ENCODE assay signal across 18 cellular contexts in the genomic region with DNA sequence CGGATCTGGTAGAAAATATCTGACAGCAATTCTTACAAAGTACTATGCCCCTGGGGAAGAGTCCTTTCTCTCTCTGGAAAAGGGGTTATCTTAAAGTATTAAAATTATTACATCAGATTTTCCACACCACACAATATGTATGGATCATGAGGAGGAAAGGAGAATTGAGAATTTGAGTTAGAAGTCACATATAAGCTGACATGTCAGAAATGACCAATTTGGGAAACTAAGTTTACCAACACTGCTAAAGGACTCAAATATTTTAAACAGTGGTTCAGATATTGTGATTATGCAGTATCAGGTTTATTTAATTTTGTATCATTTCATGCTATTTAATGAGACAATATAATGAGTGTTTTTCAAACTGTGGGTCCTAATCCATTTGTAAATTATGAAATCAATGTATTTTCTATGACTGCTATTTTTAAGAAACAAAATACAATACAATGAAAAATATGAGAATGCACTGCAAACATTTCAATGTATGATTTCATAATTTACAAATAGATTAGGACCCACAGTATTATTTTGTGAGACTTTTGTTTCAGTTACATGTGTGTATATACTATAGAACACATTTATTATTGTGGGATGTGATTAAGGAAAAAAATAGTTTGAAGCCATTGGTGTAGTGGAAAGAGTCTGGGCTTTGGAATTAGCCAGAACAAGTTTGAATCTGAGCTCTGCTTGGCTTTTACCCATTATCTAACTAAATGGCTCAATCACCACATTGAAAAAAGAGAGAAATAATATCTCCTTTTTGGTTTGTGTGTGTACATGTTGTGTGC. TPM values are rescaled to one million over a fixed set of nuclear protein-coding genes. Genes with fewer than 3 reads are reported as not detected.
DNase-seq lines count a peak whose midpoint lies in the region; ATAC-seq, FAIRE-seq and TF ChIP-seq lines count a peak whose summit lies in the region.
"Had no signal": no experiment of that assay in that cellular context is flagged by ENCODE, and none has a peak within 500 bp of the region (broad histone marks: within the 10 kb centered on the region; RNA-seq: fewer than 3 reads in every experiment).

No MANE protein-coding gene starts in this region.

- no peaks in the 10 kb centered on the region for H3K9me3 Mint-ChIP-seq in activated T-helper 17 cell treated with anti-CD3 and anti-CD28 coated beads, Interleukin-2, amount 50 U/mL, for 72 hours
- peaks cover 13% of the 10 kb centered on the region for H3K9me3 Mint-ChIP-seq in glutamatergic neuron (ENCODE audit: unreplicated experiment)
- H3K9me3 Mint-ChIP-seq: CD8-positive, alpha-beta T cell; H9 had no signal

- intact Hi-C loops in HepG2 (cut with micrococcal nuclease; ENCODE audit: unreplicated experiment): loop anchor here (5.0 kb wide), 2 partner anchors 95 to 155 kb away; no protein-coding TSS in a partner anchor
- intact Hi-C loops in right lobe of liver (cut with DNase I): no loop called here

- FAIRE-seq in HepG2 (lab: Jason Lieb, UNC) (no peak), GM18507 (lab: Jason Lieb, UNC) (peak; percentile 9)
- FAIRE-seq: GM12892 had no signal

- peaks cover 4% of the 10 kb centered on the region for H3K36me3 Mint-ChIP-seq in activated T-helper 17 cell treated with anti-CD3 and anti-CD28 coated beads, Interleukin-2, amount 50 U/mL, for 72 hours (ENCODE audit: low read depth)
- H3K36me3 Mint-ChIP-seq in glutamatergic neuron (ENCODE audit: unreplicated experiment): no peaks in the 10 kb centered on the region
- H3K36me3 Mint-ChIP-seq: CD8-positive, alpha-beta T cell had no signal

- no peak overlapping the region for H3K27ac ChIP-seq in HepG2 (ENCODE audit: extremely low read length, insufficient read depth, low read length)
- H3K27ac ChIP-seq in right lobe of liver: no peak overlapping the region
- H3K27ac ChIP-seq: BLaER1 treated with 17β-estradiol and CSF1 and Interleukin-3, amounts not matched to agents 10 nM and 100 nM had no signal

- no TSS peak for BruUV-seq in HepG2 (replicated peaks; lab: Mats Ljungman, UMichigan)

- H3K4me3 ChIP-seq in HepG2 (replicated peaks in 1 of 3; ENCODE audit: insufficient read depth in 1 of 3, low read depth in 2 of 3, low read length in 3 of 3): no peak overlapping the region
- no peak overlapping the region for H3K4me3 ChIP-seq in right lobe of liver

- no peak overlapping the region for H3K4me2 ChIP-seq in HepG2 (ENCODE audit: low read depth, low read length)

- H3K9ac ChIP-seq in HepG2 (ENCODE audit: insufficient read depth, low read depth, low read length): no peak overlapping the region
- H3K9ac ChIP-seq: BLaER1 treated with 17β-estradiol and CSF1 and Interleukin-3, amounts not matched to agents 10 nM and 100 nM had no signal

- peaks cover 58% of the 10 kb centered on the region for H3K27me3 Mint-ChIP-seq in activated T-helper 17 cell treated with anti-CD3 and anti-CD28 coated beads, Interleukin-2, amount 50 U/mL, for 72 hours
- H3K27me3 Mint-ChIP-seq in glutamatergic neuron (ENCODE audit: unreplicated experiment): no peaks in the 10 kb centered on the region

- H3K36me3 ChIP-seq in HepG2 (replicated peaks in 1 of 2; ENCODE audit: control insufficient read depth in 1 of 2, insufficient read depth in 2 of 2, low read length in 2 of 2) (no peaks in the 10 kb centered on the region), right lobe of liver (no peaks in the 10 kb centered on the region)
- H3K36me3 ChIP-seq: BLaER1 treated with 17β-estradiol and CSF1 and Interleukin-3, amounts not matched to agents 10 nM and 100 nM had no signal

- H3K4me3 Mint-ChIP-seq in activated T-helper 17 cell treated with anti-CD3 and anti-CD28 coated beads, Interleukin-2, amount 50 U/mL, for 72 hours: peak overlapping the region; percentile 61
- peak overlapping the region; percentile 96 for H3K4me3 Mint-ChIP-seq in glutamatergic neuron (ENCODE audit: unreplicated experiment)

- peaks cover 6% of the 10 kb centered on the region for H3K4me1 Mint-ChIP-seq in activated T-helper 17 cell treated with anti-CD3 and anti-CD28 coated beads, Interleukin-2, amount 50 U/mL, for 72 hours
- peaks cover 24% of the 10 kb centered on the region for H3K4me1 Mint-ChIP-seq in glutamatergic neuron (ENCODE audit: low read depth, unreplicated experiment)

- H3K4me1 ChIP-seq in HepG2 (ENCODE audit: insufficient read depth, low read length): peaks cover 20% of the 10 kb centered on the region
- peaks cover 0 to 28% (median 9%) of the 10 kb centered on the region in 4 donors for H3K4me1 ChIP-seq in right lobe of liver

- whole genome bisulfite sequencing in HepG2 (ENCODE audit: low lambda C conversion rate): 91% methylated on average over 1 of the region's 1 CpG
- 89% methylated on average over 1 of the region's 1 CpG for WGBS in right lobe of liver (ENCODE audit: insufficient coverage, low coverage, low lambda C conversion rate, missing lambda C conversion rate)

- peaks cover 25% of the 10 kb centered on the region; the same call in 1 of the 2 replicates for H4K20me1 ChIP-seq in HepG2 (ENCODE audit: insufficient read depth, low read length)

- in situ Hi-C loops in HepG2 (cut with HindIII; ENCODE audit: extremely low pct_ligation_motif_present, low pct_unique_long_range_greater_than_20kb): loop anchor here (10.0 kb wide), 1 partner anchor 283 kb away; no protein-coding TSS in a partner anchor

- no peak for ATAC-seq in HepG2
- ATAC-seq in right lobe of liver: no peak
- no peak for ATAC-seq in activated T-helper 17 cell treated with anti-CD3 and anti-CD28 coated beads, Interleukin-2, amount 50 U/mL, for 72 hours (replicated peaks)
- ATAC-seq: CD8-positive, alpha-beta T cell had no signal

- TF ChIP-seq RAD21 in HepG2 (CRISPR knock-in tag; IDR thresholded peaks at IDR 0.05): no peak

- TF ChIP-seq POLR2A in HepG2 (IDR thresholded peaks at IDR 0.05; ENCODE audit: insufficient read depth in 1 of 2, low read depth in 2 of 2, low read length in 2 of 2): no peak
- TF ChIP-seq POLR2A in right lobe of liver (IDR thresholded peaks at IDR 0.05): no peak

- DNase-seq in HepG2 (ENCODE audit: low spot score) (no peak), right lobe of liver (no peak), GM18507 (ENCODE audit: extremely low spot score, insufficient read length, low read depth) (no peak), glutamatergic neuron (no peak), COLO829 (ENCODE audit: low spot score) (no peak), epidermal melanocyte (ENCODE audit: insufficient read length, low spot score) (no peak), anterior cingulate cortex (lab: John Stamatoyannopoulos, UW) (no peak)
- DNase-seq: CD8-positive, alpha-beta T cell; COR-L47; DMS153; DMS79; GOT3; H9 had no signal

- H3K79me2 ChIP-seq in HepG2 (ENCODE audit: insufficient read depth, low read length): no peaks in the 10 kb centered on the region

- POLR2A ChIA-PET in HepG2 (lab: Yijun Ruan, JAX): no interaction called here

- H3K27me3 ChIP-seq in HepG2 (ENCODE audit: control insufficient read depth in 1 of 2, insufficient read depth in 2 of 2, low read length in 2 of 2) (peaks cover 13 to 55% of the 10 kb centered on the region in 2 experiments), right lobe of liver (peaks cover 0 to 36% of the 10 kb centered on the region in 2 donors)

- CTCF ChIA-PET in HepG2 (lab: Yijun Ruan, JAX; ENCODE audit: low intra/inter-chr PET ratio, low total read pairs): no interaction called here

- H3K9me3 ChIP-seq in HepG2 (ENCODE audit: low read length) (no peaks in the 10 kb centered on the region), right lobe of liver (no peaks in the 10 kb centered on the region)

- no peak for TF ChIP-seq CTCF in HepG2 (CRISPR knock-in tag; IDR thresholded peaks at IDR 0.05)
- no peak for TF ChIP-seq CTCF in right lobe of liver (IDR thresholded peaks at IDR 0.05)
- TF ChIP-seq CTCF in glutamatergic neuron (IDR thresholded peaks at IDR 0.05; ENCODE audit: partially characterized antibody, unreplicated experiment): no peak

- TF ChIP-seq EP300 in HepG2 (IDR thresholded peaks at IDR 0.05; ENCODE audit: low read depth in 2 of 2, low read length in 2 of 2) (no peak), HepG2 (CRISPR knock-in tag; IDR thresholded peaks at IDR 0.05; ENCODE audit: borderline replicate concordance) (no peak)

- no peak overlapping the region for H2AFZ ChIP-seq in HepG2 (ENCODE audit: low read length)

- no peak overlapping the region for H3K27ac Mint-ChIP-seq in activated T-helper 17 cell treated with anti-CD3 and anti-CD28 coated beads, Interleukin-2, amount 50 U/mL, for 72 hours
- H3K27ac Mint-ChIP-seq in glutamatergic neuron (ENCODE audit: unreplicated experiment): peak overlapping the region; percentile 83
- H3K27ac Mint-ChIP-seq: CD8-positive, alpha-beta T cell; H9 had no signal

TF ChIP-seq in HepG2, 621 proteins besides CTCF, POLR2A, EP300 and RAD21 (continues in another document):
- no peak for TF ChIP-seq MYNN (CRISPR knock-in tag; IDR thresholded peaks at IDR 0.05; ENCODE audit: low read depth)
- TF ChIP-seq CBX2 (IDR thresholded peaks at IDR 0.05; ENCODE audit: low read depth, low read length): peak; percentile 86
- TF ChIP-seq CBX2 (CRISPR knock-in tag; IDR thresholded peaks at IDR 0.05; ENCODE audit: low read depth): no peak

RNA-seq across cellular contexts. Expression of gene INSM2, which starts 1.8 kb away (rescaled TPM):
- total RNA-seq in HepG2 (2016; rRNA removed; fragmentation: Illumina TruSeq; extraction: Trizol) (not detected in 2 replicates), right lobe of liver (not detected), glutamatergic neuron (ENCODE audit: unreplicated experiment) (21.7 TPM)
- total RNA-seq in HepG2 (2016; cell fraction: cytosol; rRNA removed; fragmentation: Illumina TruSeq; extraction: Trizol; ENCODE audit: low read depth): not detected in 2 replicates
- not detected in 2 replicates for total RNA-seq in HepG2 (2016; cell fraction: insoluble cytoplasmic fraction; rRNA removed; fragmentation: Illumina TruSeq; extraction: Trizol)
- not detected in 2 replicates for total RNA-seq in HepG2 (2016; cell fraction: membrane; rRNA removed; fragmentation: Illumina TruSeq; extraction: Trizol)
- total RNA-seq in HepG2 (2016; cell fraction: nucleus; rRNA removed; fragmentation: Illumina TruSeq; extraction: Trizol): not detected in 2 replicates
- polyA plus RNA-seq in HepG2 (2011; rRNA removed): not detected in 2 replicates
- polyA plus RNA-seq in HepG2 (2011; cell fraction: cytosol; rRNA removed): not detected in 2 replicates
- not detected in 2 replicates for polyA plus RNA-seq in HepG2 (2011; cell fraction: nucleus; rRNA removed)
- not detected in 2 replicates for polyA plus RNA-seq in HepG2 (2012)
- polyA plus RNA-seq in HepG2 (2016; cell fraction: cytosol; fragmentation: Illumina TruSeq; extraction: Trizol; ENCODE audit: low read depth): not detected in 2 replicates
- polyA plus RNA-seq in HepG2 (2016; cell fraction: insoluble cytoplasmic fraction; fragmentation: Illumina TruSeq; extraction: Trizol; ENCODE audit: low read depth): not detected in 2 replicates
- polyA plus RNA-seq in HepG2 (2016; cell fraction: membrane; fragmentation: Illumina TruSeq; extraction: Trizol; ENCODE audit: low read depth): not detected in 2 replicates
- not detected in 2 replicates for polyA plus RNA-seq in HepG2 (2016; cell fraction: nucleus; fragmentation: Illumina TruSeq; extraction: Trizol; ENCODE audit: insufficient read depth, low read depth)
- 0.05 TPM in 1 of 2 replicates, not detected in the other for polyA minus RNA-seq in HepG2 (2011; rRNA and poly(A)+ RNA removed; ENCODE audit: low replicate concordance)
- polyA minus RNA-seq in HepG2 (2011; cell fraction: cytosol; rRNA and poly(A)+ RNA removed): not detected in 2 replicates
- not detected in 2 replicates for polyA minus RNA-seq in HepG2 (2011; cell fraction: nucleus; rRNA and poly(A)+ RNA removed)
- not detected for total RNA-seq in activated T-helper 17 cell treated with anti-CD3 and anti-CD28 coated beads, Interleukin-2, amount 50 U/mL, for 72 hours
- total RNA-seq: A673; CD8-positive, alpha-beta T cell; H9 had no signal
- polyA plus RNA-seq: AG04450 had no signal

Comparison
In these comparisons a context has a peak if more than half of its experiments do, and no peak if none do; other contexts are left out.
1. RNA of gene INSM2, which starts 1.8 kb away (total RNA-seq): 21.7 TPM in glutamatergic neuron (single experiment); not detected in activated T-helper 17 cell treated with anti-CD3 and anti-CD28 coated beads, Interleukin-2, amount 50 U/mL, for 72 hours, not detected in HepG2 and not detected in right lobe of liver; every median in the first group is over 10 times any median in the second.